In the genomic region with DNA sequence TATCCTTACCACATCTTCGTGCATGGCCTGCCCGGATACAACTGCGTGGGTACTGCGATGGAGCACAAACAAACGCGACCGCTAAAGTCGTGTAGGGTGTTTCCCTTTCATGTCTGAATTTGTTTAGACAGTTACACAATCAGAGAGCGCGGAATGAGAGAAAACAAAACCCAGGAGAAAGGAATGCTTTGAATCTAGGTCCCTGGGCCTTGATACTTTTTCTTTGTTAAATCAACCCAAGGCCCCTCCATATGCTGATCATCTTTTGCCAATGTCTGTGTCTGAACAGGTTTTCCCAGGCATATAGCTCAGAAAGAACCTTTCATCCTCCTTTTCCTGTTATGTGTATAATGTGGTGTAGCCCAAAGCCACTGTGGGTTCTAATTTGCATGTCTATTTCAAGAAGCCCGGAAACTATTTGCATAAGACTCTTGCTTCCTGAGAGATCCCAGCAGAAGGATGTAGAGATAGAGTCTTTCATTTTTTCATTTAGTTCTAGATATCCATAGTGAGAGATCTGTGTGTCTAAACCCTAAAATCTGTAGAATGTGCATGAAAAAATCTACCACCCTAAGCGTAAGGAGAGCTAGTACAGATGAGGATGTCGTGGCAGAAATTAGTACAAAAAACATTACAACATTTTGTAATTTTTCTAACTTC, we compare ENCODE assay signal across 8 cellular contexts.
A peak's percentile ranks its signal among the peaks of the same experiment; 100 is the strongest.
DNase-seq lines count a peak whose midpoint lies in the region; ATAC-seq and TF ChIP-seq lines count a peak whose summit lies in the region.

No MANE protein-coding gene starts in this region.

- H3K27me3 ChIP-seq in lung (ENCODE audit: control insufficient read depth, insufficient read depth), result peaks cover 6% of the 10 kb centered on the region

- peaks cover 20% of the 10 kb centered on the region for H3K4me1 Mint-ChIP-seq in activated T-helper 2 cell treated with anti-CD3 and anti-CD28 coated beads, Interferon-gamma antibody, Interleukin-2, Interleukin-4, amounts not matched to agents 10 μg/mL and 5 μg/mL and 100 μg/mL, durations not matched to agents 14 hours and 24 hours and 36 hours (ENCODE audit: low read depth)

- no peak for TF ChIP-seq CTCF in lung (IDR thresholded peaks at IDR 0.05; ENCODE audit: control extremely low read depth, extremely low read depth)

- 36 to 56% methylated on average over 13 of the region's 13 CpGs for WGBS in lung, 2 donors

- no peak overlapping the region for H3K4me3 ChIP-seq in lung

- ATAC-seq in GM18520 (IDR thresholded peaks at IDR 0.05; ENCODE audit: unreplicated experiment) (peak; percentile 29), HG02678 (IDR thresholded peaks at IDR 0.05; ENCODE audit: unreplicated experiment) (peak; percentile 50), lung (ENCODE audit: insufficient read depth, low FRiP score) (peak; percentile 48)

- no peaks in the 10 kb centered on the region for H3K9me3 Mint-ChIP-seq in activated T-helper 2 cell treated with anti-CD3 and anti-CD28 coated beads, Interferon-gamma antibody, Interleukin-2, Interleukin-4, amounts not matched to agents 10 μg/mL and 5 μg/mL and 100 μg/mL, durations not matched to agents 14 hours and 24 hours and 36 hours

- H3K36me3 Mint-ChIP-seq in activated T-helper 2 cell treated with anti-CD3 and anti-CD28 coated beads, Interferon-gamma antibody, Interleukin-2, Interleukin-4, amounts not matched to agents 10 μg/mL and 5 μg/mL and 100 μg/mL, durations not matched to agents 14 hours and 24 hours and 36 hours (ENCODE audit: low read depth), result no peaks in the 10 kb centered on the region

- H3K27ac ChIP-seq in lung (ENCODE audit: low read depth in 1 of 2, low read length in 1 of 2), result no peak overlapping the region

- H3K36me3 ChIP-seq in lung (ENCODE audit: control insufficient read depth in 2 of 2, insufficient read depth in 2 of 2, low read length in 2 of 2), result no peaks in the 10 kb centered on the region

- H3K4me1 ChIP-seq in lung (ENCODE audit: control insufficient read depth in 2 of 2, insufficient read depth in 2 of 2, low read length in 2 of 2), result no peaks in the 10 kb centered on the region

- peak overlapping the region; percentile 80 for H3K27ac Mint-ChIP-seq in activated T-helper 2 cell treated with anti-CD3 and anti-CD28 coated beads, Interferon-gamma antibody, Interleukin-2, Interleukin-4, amounts not matched to agents 10 μg/mL and 5 μg/mL and 100 μg/mL, durations not matched to agents 14 hours and 24 hours and 36 hours

- peaks cover 55% of the 10 kb centered on the region for H3K27me3 Mint-ChIP-seq in activated T-helper 2 cell treated with anti-CD3 and anti-CD28 coated beads, Interferon-gamma antibody, Interleukin-2, Interleukin-4, amounts not matched to agents 10 μg/mL and 5 μg/mL and 100 μg/mL, durations not matched to agents 14 hours and 24 hours and 36 hours (ENCODE audit: low read depth)

- H3K4me3 Mint-ChIP-seq in activated T-helper 2 cell treated with anti-CD3 and anti-CD28 coated beads, Interferon-gamma antibody, Interleukin-2, Interleukin-4, amounts not matched to agents 10 μg/mL and 5 μg/mL and 100 μg/mL, durations not matched to agents 14 hours and 24 hours and 36 hours (ENCODE audit: low read depth), result peak overlapping the region; percentile 23

- H3K9me3 ChIP-seq in lung (ENCODE audit: control insufficient read depth in 2 of 2, insufficient read depth in 1 of 2, low read length in 1 of 2), result no peaks in the 10 kb centered on the region

- intact Hi-C loops in activated T-helper 2 cell treated with anti-CD3 and anti-CD28 coated beads, Interferon-gamma antibody, Interleukin-2, Interleukin-4, amounts not matched to agents 10 μg/mL and 5 μg/mL and 100 μg/mL, durations not matched to agents 14 hours and 24 hours and 36 hours (cut with micrococcal nuclease), result loop anchor here (1.0 to 10.0 kb wide), 2 partner anchors 180 to 398 kb away; no protein-coding TSS in a partner anchor

- peak; percentile 87 for DNase-seq in NCI-H146 (lab: John Stamatoyannopoulos, UW)
- peak; percentile 33 for DNase-seq in activated T-helper 2 cell treated with anti-CD3 and anti-CD28 coated beads, Interferon-gamma antibody, Interleukin-2, Interleukin-4, amounts not matched to agents 10 μg/mL and 5 μg/mL and 100 μg/mL, durations not matched to agents 14 hours and 24 hours and 36 hours (ENCODE audit: low spot score)
- DNase-seq in lung (ENCODE audit: low spot score), result no peak
- no peak for DNase-seq in COLO668 (lab: John Stamatoyannopoulos, UW; ENCODE audit: unreplicated experiment)
- DNase-seq in NCI-H226, result no peak
- no peak for DNase-seq in NCI-H2196 (lab: John Stamatoyannopoulos, UW; ENCODE audit: unreplicated experiment)

Comparison
In these comparisons a context has a peak if more than half of its experiments do, and no peak if none do; other contexts are left out.
1. DNase-seq: peak in NCI-H146 (single experiment) and activated T-helper 2 cell treated with anti-CD3 and anti-CD28 coated beads, Interferon-gamma antibody, Interleukin-2, Interleukin-4, amounts not matched to agents 10 μg/mL and 5 μg/mL and 100 μg/mL, durations not matched to agents 14 hours and 24 hours and 36 hours (single experiment); none in lung (single experiment), COLO668 (single experiment), NCI-H226 (single experiment) and NCI-H2196 (single experiment).
2. Peak in every context shown above with its lines, with median percentiles within 50 percentile points of each other: ATAC-seq.